In the genomic region with DNA sequence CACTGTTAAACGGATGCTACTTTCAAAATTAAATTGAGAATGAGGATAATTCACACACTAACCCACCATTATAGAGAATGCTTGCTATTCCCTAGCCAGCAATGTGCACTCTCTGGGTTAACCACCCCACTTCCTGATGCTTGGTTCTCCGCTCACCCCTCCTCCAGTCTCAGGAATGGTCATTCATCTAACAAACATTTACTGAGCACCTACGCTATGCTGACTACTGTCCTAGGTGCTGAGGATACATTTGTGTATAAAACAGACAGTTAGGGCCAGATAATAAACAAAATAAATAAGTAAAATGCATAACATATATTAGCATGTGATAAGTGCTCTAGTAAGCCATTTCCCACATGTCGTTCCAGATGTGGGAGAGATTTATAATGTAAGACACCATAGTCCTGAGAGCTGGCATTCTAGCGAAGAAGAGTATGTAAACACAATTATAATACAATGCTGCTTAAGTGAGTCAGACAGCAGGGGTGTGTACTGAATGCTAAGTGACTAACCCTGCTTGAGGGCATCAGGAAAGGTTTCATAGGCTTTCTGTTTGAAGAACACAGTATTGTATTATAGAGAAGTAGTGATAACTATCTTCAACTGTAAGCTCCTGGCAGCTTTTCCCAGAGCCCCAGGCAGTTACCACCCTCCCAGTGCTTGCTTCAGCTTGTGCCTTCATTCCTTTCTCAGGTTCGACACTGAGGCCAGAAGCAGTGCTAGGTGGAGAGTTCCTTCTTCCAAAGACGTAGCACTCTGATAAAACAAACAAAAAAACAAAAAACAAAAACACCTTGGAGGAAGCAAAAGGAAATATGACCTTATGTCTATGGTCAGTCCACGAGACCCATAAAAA, we compare ENCODE assay signal across 8 cellular contexts.
A peak's percentile ranks its signal among the peaks of the same experiment; 100 is the strongest.
DNase-seq lines count a peak whose midpoint lies in the region; ATAC-seq, FAIRE-seq and TF ChIP-seq lines count a peak whose summit lies in the region.

No MANE protein-coding gene starts in this region.

- H3K4me3 ChIP-seq in cardiac fibroblast (replicated peaks in 1 of 2; ENCODE audit: low read depth in 2 of 2, low read length in 2 of 2) (no peak overlapping the region), prostate gland (no peak overlapping the region), esophagus muscularis mucosa (no peak overlapping the region)

- H3K4me1 ChIP-seq in prostate gland (replicated peaks), result no peaks in the 10 kb centered on the region
- no peaks in the 10 kb centered on the region for H3K4me1 ChIP-seq in esophagus muscularis mucosa

- no peaks in the 10 kb centered on the region for H3K36me3 ChIP-seq in prostate gland
- no peaks in the 10 kb centered on the region for H3K36me3 ChIP-seq in esophagus muscularis mucosa

- no peak for TF ChIP-seq EP300 in esophagus muscularis mucosa (IDR thresholded peaks at IDR 0.05)

- H3K27me3 ChIP-seq in prostate gland (replicated peaks; ENCODE audit: insufficient read depth) (no peaks in the 10 kb centered on the region), esophagus muscularis mucosa (no peaks in the 10 kb centered on the region)

- H3K27ac ChIP-seq in prostate gland (no peak overlapping the region), esophagus muscularis mucosa (replicated peaks in 1 of 4) (no peak overlapping the region)

- TF ChIP-seq CTCF in cardiac fibroblast (IDR thresholded peaks at IDR 0.05; ENCODE audit: low read depth, low read length), result no peak
- no peak for TF ChIP-seq CTCF in prostate gland (IDR thresholded peaks at IDR 0.05)
- TF ChIP-seq CTCF in esophagus muscularis mucosa (IDR thresholded peaks at IDR 0.05), result no peak

- FAIRE-seq in H54 (lab: Jason Lieb, UNC), result peak; percentile 71

- TF ChIP-seq POLR2A in H54 (IDR thresholded peaks at IDR 0.05; ENCODE audit: low read depth, low read length) (no peak), prostate gland (IDR thresholded peaks at IDR 0.05) (no peak), esophagus muscularis mucosa (IDR thresholded peaks at IDR 0.05; ENCODE audit: low read depth) (no peak)

- 30% methylated on average over 8 of the region's 8 CpGs for WGBS in prostate gland
- 78% methylated on average over 8 of the region's 8 CpGs for WGBS in esophagus muscularis mucosa

- intact Hi-C loops in prostate gland (cut with DNase I), result no loop called here
- intact Hi-C loops in esophagus muscularis mucosa (cut with DNase I), result no loop called here

- ATAC-seq in HG03469 (IDR thresholded peaks at IDR 0.05; ENCODE audit: unreplicated experiment) (no peak), HG03439 (IDR thresholded peaks at IDR 0.05; ENCODE audit: unreplicated experiment) (no peak)

- H3K9me3 ChIP-seq in prostate gland (no peaks in the 10 kb centered on the region), esophagus muscularis mucosa (no peaks in the 10 kb centered on the region)

- peak; percentile 65 for DNase-seq in H54 (ENCODE audit: insufficient read length, low spot score)
- peak; percentile 58 for DNase-seq in NCI-H460 (ENCODE audit: extremely low read depth, low read depth)
- DNase-seq in cardiac fibroblast (ENCODE audit: low read depth in 2 of 2), result peak; percentile 41 to 76
- DNase-seq in prostate gland (ENCODE audit: low spot score), result peak; percentile 88
- DNase-seq in esophagus muscularis mucosa (ENCODE audit: extremely low spot score), result no peak
- no peak for DNase-seq in amygdala (lab: John Stamatoyannopoulos, UW)

Comparison
In these comparisons a context has a peak if more than half of its experiments do, and no peak if none do; other contexts are left out.
1. DNase-seq: peak in H54 (single experiment), NCI-H460 (single experiment), cardiac fibroblast (2 of 2) and prostate gland (single experiment); none in esophagus muscularis mucosa (single experiment) and amygdala (0 of 56).